21 cellular contexts compared by ENCODE assay signal in the genomic region with DNA sequence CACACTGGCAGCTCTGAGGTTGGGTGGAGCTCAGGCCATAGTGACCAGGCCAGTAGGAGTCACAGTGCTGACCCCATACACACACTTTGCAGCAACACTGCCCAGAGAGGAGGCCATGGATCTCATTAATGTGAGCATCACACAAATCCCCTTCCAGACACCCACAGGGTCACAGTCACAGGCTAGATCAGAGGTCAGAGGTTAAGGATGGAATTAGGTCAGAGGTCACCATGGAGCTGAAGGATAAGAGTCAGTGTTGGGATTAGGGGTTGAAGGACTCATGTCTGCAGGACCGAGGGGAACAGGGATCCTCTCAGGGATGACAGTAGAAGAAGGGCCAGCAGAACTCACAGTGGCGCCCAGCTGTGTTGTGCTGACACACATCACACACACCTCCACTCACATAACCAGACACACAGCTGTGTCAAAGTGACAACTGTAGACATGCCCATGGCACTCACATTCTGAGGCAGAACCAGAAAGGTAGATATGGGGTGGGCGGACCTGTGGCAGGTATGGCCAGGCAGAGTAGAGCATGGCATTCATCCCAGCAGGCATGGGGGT. TPM values are rescaled to one million over a fixed set of nuclear protein-coding genes. Genes with fewer than 3 reads are reported as not detected.
DNase-seq lines count a peak whose midpoint lies in the region; ATAC-seq, FAIRE-seq and TF ChIP-seq lines count a peak whose summit lies in the region.
"Had no signal": no experiment of that assay in that cellular context is flagged by ENCODE, and none has a peak within 500 bp of the region (broad histone marks: within the 10 kb centered on the region; RNA-seq: fewer than 3 reads in every experiment).

No MANE protein-coding gene starts in this region.

- BruUV-seq in K562 (replicated peaks; lab: Mats Ljungman, UMichigan): no TSS peak

- DNase-seq in K562 (ENCODE audit: extremely low read depth in 1 of 4, low spot score in 3 of 4) (no peak), nephron progenitor cell (no peak), caudate nucleus (lab: John Stamatoyannopoulos, UW) (no peak), HFFc6 (no peak)
- DNase-seq: CD4-positive, CD25-positive, alpha-beta regulatory T cell; Karpas-422; NCI-H1092; NCI-H1417 treated with DMSO at 0.1 percent for 48 hours; NCI-H1694 treated with DMSO at 0.1 percent for 48 hours; NCI-H2081; NCI-H2227 treated with DMSO at 0.1 percent for 48 hours; NCI-H510A; NCI-H69; Right ventricle myocardium superior; RPMI8226 had no signal

- POLR2A ChIA-PET in HEK293 (lab: Yijun Ruan, JAX) (interaction anchor here (0.6 kb wide), 1 partner anchor 20 kb away, joined by 7 read pairs; no protein-coding TSS in a partner anchor), K562 (lab: Yijun Ruan, JAX) (interaction anchor here (0.6 to 0.9 kb wide), 2 partner anchors 11 to 23 kb away, joined by 3 read pairs; no protein-coding TSS in a partner anchor)

- H3K36me3 ChIP-seq in HEK293 (ENCODE audit: control insufficient read depth in 2 of 2, insufficient read depth in 1 of 2, low read length in 2 of 2): no peaks in the 10 kb centered on the region
- no peaks in the 10 kb centered on the region for H3K36me3 ChIP-seq in K562 (ENCODE audit: control insufficient read depth, insufficient read depth, low read length)
- H3K36me3 ChIP-seq: BLaER1 had no signal

- H3K27me3 ChIP-seq in K562 (ENCODE audit: control insufficient read depth in 2 of 2, insufficient read depth in 2 of 2, low read length in 2 of 2): no peaks in the 10 kb centered on the region
- H3K27me3 ChIP-seq: BLaER1 had no signal

- no peak for TF ChIP-seq EP300 in K562 (IDR thresholded peaks at IDR 0.05; ENCODE audit: low read length)

- no peak; the same call in 2 of the 3 replicates for ATAC-seq in K562

- H3K4me3 ChIP-seq in HEK293 (ENCODE audit: low read depth, low read length) (no peak overlapping the region), K562 (no peak overlapping the region)
- H3K4me3 ChIP-seq: BLaER1 had no signal

- no peaks in the 10 kb centered on the region for H3K9me3 Mint-ChIP-seq in nephron progenitor cell
- no peaks in the 10 kb centered on the region for H3K9me3 Mint-ChIP-seq in HFFc6
- H3K9me3 Mint-ChIP-seq: CD4-positive, CD25-positive, alpha-beta regulatory T cell had no signal

- no peak for TF ChIP-seq RAD21 in K562 (CRISPR knock-in tag; conservative IDR thresholded peaks at IDR 0.05 in 1 of 2, IDR thresholded peaks at IDR 0.05 in 1 of 2)

- no peak for TF ChIP-seq CTCF in HEK293 (tag by site-specific recombination; IDR thresholded peaks at IDR 0.05)
- TF ChIP-seq CTCF in K562 (IDR thresholded peaks at IDR 0.05 in 2 of 3, conservative IDR thresholded peaks at IDR 0.05 in 1 of 3; ENCODE audit: insufficient read depth in 2 of 3, low read depth in 1 of 3, low read length in 3 of 3): no peak
- no peak for TF ChIP-seq CTCF in nephron progenitor cell (IDR thresholded peaks at IDR 0.05)
- no peak for TF ChIP-seq CTCF in HFFc6 (IDR thresholded peaks at IDR 0.05)

- CTCF ChIA-PET in HEK293 (lab: Yijun Ruan, JAX): interaction anchor here (0.5 to 1.6 kb wide), 2 partner anchors 18 to 359 kb away, joined by 4 to 6 read pairs; partner anchors contain the start of gene KLHDC8B
- CTCF ChIA-PET in K562 (lab: Yijun Ruan, JAX; ENCODE audit: low intra/inter-chr PET ratio): no interaction called here

- H3K4me1 ChIP-seq in HEK293 (ENCODE audit: control insufficient read depth, insufficient read depth, low read length): no peaks in the 10 kb centered on the region
- H3K4me1 ChIP-seq in K562 (replicated peaks in 1 of 2; ENCODE audit: control insufficient read depth in 2 of 2, insufficient read depth in 2 of 2, low read length in 2 of 2): no peaks in the 10 kb centered on the region; a peak in 1 of 5 replicates

- no peak overlapping the region for H2AFZ ChIP-seq in K562 (ENCODE audit: low read depth, low read length)

- TF ChIP-seq POLR2A in K562 (conservative IDR thresholded peaks at IDR 0.05): no peak

- WGBS in K562 (ENCODE audit: insufficient coverage, low coverage, missing lambda C conversion rate): 34% methylated on average over 3 of the region's 3 CpGs

- no peak for FAIRE-seq in K562 (lab: Jason Lieb, UNC)
- FAIRE-seq: A204.1, D721Med, GM18507, H54 had no signal

- no peaks in the 10 kb centered on the region for H3K36me3 Mint-ChIP-seq in nephron progenitor cell (ENCODE audit: low read depth)
- H3K36me3 Mint-ChIP-seq in HFFc6 (ENCODE audit: low read depth): no peaks in the 10 kb centered on the region
- H3K36me3 Mint-ChIP-seq: CD4-positive, CD25-positive, alpha-beta regulatory T cell had no signal

- in situ Hi-C loops in K562 (cut with MboI): loop anchor here (25.0 kb wide), 1 partner anchor 284 kb away; the partner anchor contains the start of gene NICN1

- H3K79me2 ChIP-seq in K562 (ENCODE audit: control insufficient read depth, insufficient read depth, low read length): no peaks in the 10 kb centered on the region

- H3K27ac Mint-ChIP-seq in nephron progenitor cell (peak overlapping the region; percentile 17), HFFc6 (no peak overlapping the region)

- peaks cover 5% of the 10 kb centered on the region for H3K4me1 Mint-ChIP-seq in nephron progenitor cell
- H3K4me1 Mint-ChIP-seq in HFFc6 (ENCODE audit: low read depth): no peaks in the 10 kb centered on the region

- intact Hi-C loops in K562 (cut with micrococcal nuclease): no loop called here

- H3K4me2 ChIP-seq in K562 (ENCODE audit: insufficient read depth, low read length): no peak overlapping the region
- H3K4me2 ChIP-seq: BLaER1 had no signal

- H3K9me3 ChIP-seq in HEK293 (ENCODE audit: control insufficient read depth, insufficient read depth, low read depth, low read length) (no peaks in the 10 kb centered on the region), K562 (replicated peaks; ENCODE audit: control insufficient read depth, insufficient read depth, low read depth, low read length) (no peaks in the 10 kb centered on the region)
- H3K9me3 ChIP-seq: BLaER1 had no signal

- no peaks in the 10 kb centered on the region for H4K20me1 ChIP-seq in K562 (replicated peaks; ENCODE audit: control insufficient read depth, insufficient read depth, low read length)

- H3K9me1 ChIP-seq in K562 (ENCODE audit: control insufficient read depth, insufficient read depth, low read length): no peaks in the 10 kb centered on the region

- H3K27ac ChIP-seq in HEK293 (ENCODE audit: extremely low read depth, low read depth, low read length) (no peak overlapping the region), K562 (ENCODE audit: extremely low read depth, low read depth, low read length) (no peak overlapping the region), caudate nucleus (ENCODE audit: low read depth, low read length) (no peak overlapping the region)
- H3K27ac ChIP-seq: BLaER1 had no signal

- H3K27me3 Mint-ChIP-seq in nephron progenitor cell (ENCODE audit: low read depth, poor library complexity): peaks cover 13% of the 10 kb centered on the region
- peaks cover 5% of the 10 kb centered on the region for H3K27me3 Mint-ChIP-seq in HFFc6 (ENCODE audit: insufficient read depth)
- H3K27me3 Mint-ChIP-seq: CD4-positive, CD25-positive, alpha-beta regulatory T cell had no signal

- no peak overlapping the region for H3K9ac ChIP-seq in K562 (ENCODE audit: insufficient read depth in 1 of 2, low read depth in 2 of 2, low read length in 2 of 2)
- H3K9ac ChIP-seq: BLaER1 had no signal

- H3K4me3 Mint-ChIP-seq in nephron progenitor cell: no peak overlapping the region
- no peak overlapping the region for H3K4me3 Mint-ChIP-seq in HFFc6
- H3K4me3 Mint-ChIP-seq: CD4-positive, CD25-positive, alpha-beta regulatory T cell had no signal

RNA-seq across cellular contexts. Expression of gene CCDC71, which starts 12.7 kb away (rescaled TPM):
- total RNA-seq in K562 (2011; cell fraction: chromatin; rRNA removed; ENCODE audit: low replicate concordance): 13.4 and 54.6 TPM in 2 replicates
- 53.7 and 63.5 TPM in 2 replicates for total RNA-seq in K562 (2011; cell fraction: nucleolus; rRNA removed)
- total RNA-seq in K562 (2011; cell fraction: nucleoplasm; rRNA removed): 22.3 and 35.1 TPM in 2 replicates
- 14.3 and 24.7 TPM in 2 replicates for total RNA-seq in K562 (2014; rRNA removed)
- total RNA-seq in K562 (2014; rRNA removed; fragmentation: Illumina TruSeq; extraction: Trizol): 5.6 and 7.4 TPM in 2 replicates
- total RNA-seq in K562 (2015; rRNA removed; fragmentation: Illumina TruSeq; extraction: Trizol): 12.2 and 13.0 TPM in 2 replicates
- total RNA-seq in K562 (2021): 18.4 and 18.7 TPM in 2 replicates
- polyA plus RNA-seq in K562 (2011; rRNA removed): 14.1 and 15.6 TPM in 2 replicates
- 19.2 and 44.4 TPM in 2 replicates for polyA plus RNA-seq in K562 (2011; cell fraction: cytosol; rRNA removed)
- polyA plus RNA-seq in K562 (2011; cell fraction: nucleus; rRNA removed): 10.1 and 19.3 TPM in 2 replicates
- 14.7 and 17.3 TPM in 2 replicates for polyA plus RNA-seq in K562 (2012)
- polyA plus RNA-seq in K562 (2014; fragmentation: Illumina TruSeq; extraction: Trizol): 17.1 and 20.1 TPM in 2 replicates
- under 1 TPM; 0.13 to 0.31 TPM for polyA plus RNA-seq in K562 (2014; fragmentation: Nextera tagmentation; extraction: Ambion mirVana)
- polyA plus RNA-seq in K562 (2014; rRNA removed): 19.3 and 21.7 TPM in 2 replicates
- polyA minus RNA-seq in K562 (2011; rRNA and poly(A)+ RNA removed): 15.1 and 20.5 TPM in 2 replicates
- 12.4 and 16.3 TPM in 2 replicates for polyA minus RNA-seq in K562 (2011; cell fraction: cytosol; rRNA and poly(A)+ RNA removed)
- 27.5 and 33.1 TPM in 2 replicates for polyA minus RNA-seq in K562 (2011; cell fraction: nucleus; rRNA and poly(A)+ RNA removed)
- total RNA-seq in HFFc6 (2021; fragmentation: NEBNext Ultra II Directional; extraction: Animal tissue kit (Norgen Biotek cat#: 25700)): 10 to 100 TPM; 20.0 to 23.7 (median 21.9) TPM

RNA-seq across cellular contexts. Expression of gene KLHDC8B, which starts 18.0 kb away (rescaled TPM):
- 21.4 and 56.1 TPM in 2 replicates for total RNA-seq in K562 (2011; cell fraction: chromatin; rRNA removed; ENCODE audit: low replicate concordance)
- total RNA-seq in K562 (2011; cell fraction: nucleolus; rRNA removed): 52.7 and 60.5 TPM in 2 replicates
- total RNA-seq in K562 (2011; cell fraction: nucleoplasm; rRNA removed): 34.7 and 36.8 TPM in 2 replicates
- total RNA-seq in K562 (2014; rRNA removed): 28.6 and 39.4 TPM in 2 replicates
- 23.3 and 25.2 TPM in 2 replicates for total RNA-seq in K562 (2014; rRNA removed; fragmentation: Illumina TruSeq; extraction: Trizol)
- 24.1 and 25.6 TPM in 2 replicates for total RNA-seq in K562 (2015; rRNA removed; fragmentation: Illumina TruSeq; extraction: Trizol)
- 32.9 and 34.1 TPM in 2 replicates for total RNA-seq in K562 (2021)
- polyA plus RNA-seq in K562 (2011; rRNA removed): 33.9 and 34.8 TPM in 2 replicates
- polyA plus RNA-seq in K562 (2011; cell fraction: cytosol; rRNA removed): 32.7 and 43.1 TPM in 2 replicates
- polyA plus RNA-seq in K562 (2011; cell fraction: nucleus; rRNA removed): 49.0 and 53.6 TPM in 2 replicates
- polyA plus RNA-seq in K562 (2012): 28.6 and 59.4 TPM in 2 replicates
- polyA plus RNA-seq in K562 (2014; fragmentation: Illumina TruSeq; extraction: Trizol): 24.1 and 30.4 TPM in 2 replicates
- polyA plus RNA-seq in K562 (2014; fragmentation: Nextera tagmentation; extraction: Ambion mirVana): 1 to 10 TPM; 6.9 TPM
- 20.2 and 25.5 TPM in 2 replicates for polyA plus RNA-seq in K562 (2014; rRNA removed)
- 24.4 and 28.8 TPM in 2 replicates for polyA minus RNA-seq in K562 (2011; rRNA and poly(A)+ RNA removed)
- 15.7 and 18.0 TPM in 2 replicates for polyA minus RNA-seq in K562 (2011; cell fraction: cytosol; rRNA and poly(A)+ RNA removed)
- polyA minus RNA-seq in K562 (2011; cell fraction: nucleus; rRNA and poly(A)+ RNA removed): 20.1 and 28.9 TPM in 2 replicates
- 10 to 100 TPM; 16.7 to 22.0 (median 19.6) TPM for total RNA-seq in HFFc6 (2021; fragmentation: NEBNext Ultra II Directional; extraction: Animal tissue kit (Norgen Biotek cat#: 25700))

RNA-seq across cellular contexts. Expression of gene LAMB2, which starts 20.6 kb away (rescaled TPM):
- 150 and 415 TPM in 2 replicates for total RNA-seq in K562 (2011; cell fraction: chromatin; rRNA removed; ENCODE audit: low replicate concordance)
- total RNA-seq in K562 (2011; cell fraction: nucleolus; rRNA removed): 171 and 192 TPM in 2 replicates
- 123 and 131 TPM in 2 replicates for total RNA-seq in K562 (2011; cell fraction: nucleoplasm; rRNA removed)
- total RNA-seq in K562 (2014; rRNA removed): 11.1 and 16.2 TPM in 2 replicates
- total RNA-seq in K562 (2014; rRNA removed; fragmentation: Illumina TruSeq; extraction: Trizol): 4.9 and 6.0 TPM in 2 replicates
- total RNA-seq in K562 (2015; rRNA removed; fragmentation: Illumina TruSeq; extraction: Trizol): 6.4 and 6.7 TPM in 2 replicates
- 17.5 and 17.9 TPM in 2 replicates for total RNA-seq in K562 (2021)
- polyA plus RNA-seq in K562 (2011; rRNA removed): 19.9 and 39.0 TPM in 2 replicates
- polyA plus RNA-seq in K562 (2011; cell fraction: cytosol; rRNA removed): 17.5 and 18.1 TPM in 2 replicates
- polyA plus RNA-seq in K562 (2011; cell fraction: nucleus; rRNA removed): 458 and 581 TPM in 2 replicates
- polyA plus RNA-seq in K562 (2012): 23.7 and 43.7 TPM in 2 replicates
- 17.2 and 18.4 TPM in 2 replicates for polyA plus RNA-seq in K562 (2014; fragmentation: Illumina TruSeq; extraction: Trizol)
- 1 to 10 TPM; 1.4 to 3.0 TPM for polyA plus RNA-seq in K562 (2014; fragmentation: Nextera tagmentation; extraction: Ambion mirVana)
- 22.8 and 26.0 TPM in 2 replicates for polyA plus RNA-seq in K562 (2014; rRNA removed)
- polyA minus RNA-seq in K562 (2011; rRNA and poly(A)+ RNA removed): 20.4 and 20.6 TPM in 2 replicates
- 13.8 and 22.3 TPM in 2 replicates for polyA minus RNA-seq in K562 (2011; cell fraction: cytosol; rRNA and poly(A)+ RNA removed)
- 29.9 and 34.7 TPM in 2 replicates for polyA minus RNA-seq in K562 (2011; cell fraction: nucleus; rRNA and poly(A)+ RNA removed)
- total RNA-seq in HFFc6 (2021; fragmentation: NEBNext Ultra II Directional; extraction: Animal tissue kit (Norgen Biotek cat#: 25700)): 100 to 1,000 TPM; 432 to 518 (median 449) TPM

RNA-seq across cellular contexts. Expression of gene USP19, which starts 32.8 kb away (rescaled TPM):
- total RNA-seq in K562 (2011; cell fraction: chromatin; rRNA removed; ENCODE audit: low replicate concordance): 72.0 and 145 TPM in 2 replicates
- 82.7 and 95.3 TPM in 2 replicates for total RNA-seq in K562 (2011; cell fraction: nucleolus; rRNA removed)
- 51.1 and 55.9 TPM in 2 replicates for total RNA-seq in K562 (2011; cell fraction: nucleoplasm; rRNA removed)
- total RNA-seq in K562 (2014; rRNA removed) (38.1 and 42.0 TPM in 2 replicates), K562 (2014; rRNA removed; fragmentation: Illumina TruSeq; extraction: Trizol) (15.5 and 20.0 TPM in 2 replicates), K562 (2015; rRNA removed; fragmentation: Illumina TruSeq; extraction: Trizol) (20.8 and 25.2 TPM in 2 replicates), K562 (2021) (64.7 and 65.9 TPM in 2 replicates)
- polyA plus RNA-seq in K562 (2011; rRNA removed) (36.9 and 43.3 TPM in 2 replicates), K562 (2014; fragmentation: Illumina TruSeq; extraction: Trizol) (34.9 and 37.6 TPM in 2 replicates), K562 (2014; fragmentation: Nextera tagmentation; extraction: Ambion mirVana) (under 1 TPM; 0.24 to 0.43 TPM), K562 (2014; rRNA removed) (37.9 and 47.7 TPM in 2 replicates)
- 29.8 and 52.3 TPM in 2 replicates for polyA plus RNA-seq in K562 (2011; cell fraction: cytosol; rRNA removed)
- 124 and 151 TPM in 2 replicates for polyA plus RNA-seq in K562 (2011; cell fraction: nucleus; rRNA removed)
- 32.1 and 45.6 TPM in 2 replicates for polyA plus RNA-seq in K562 (2012)
- 61.0 and 69.3 TPM in 2 replicates for polyA minus RNA-seq in K562 (2011; rRNA and poly(A)+ RNA removed)
- polyA minus RNA-seq in K562 (2011; cell fraction: cytosol; rRNA and poly(A)+ RNA removed): 30.9 and 34.9 TPM in 2 replicates
- 32.2 and 36.4 TPM in 2 replicates for polyA minus RNA-seq in K562 (2011; cell fraction: nucleus; rRNA and poly(A)+ RNA removed)
- total RNA-seq in HFFc6 (2021; fragmentation: NEBNext Ultra II Directional; extraction: Animal tissue kit (Norgen Biotek cat#: 25700)): 10 to 100 TPM; 35.2 to 49.2 (median 42.6) TPM

RNA-seq across cellular contexts. Expression of gene QARS1, which starts 48.9 kb away (rescaled TPM):
- total RNA-seq in K562 (2011; cell fraction: chromatin; rRNA removed; ENCODE audit: low replicate concordance): 244 and 492 TPM in 2 replicates
- total RNA-seq in K562 (2011; cell fraction: nucleolus; rRNA removed): 317 and 343 TPM in 2 replicates
- total RNA-seq in K562 (2011; cell fraction: nucleoplasm; rRNA removed): 254 and 266 TPM in 2 replicates
- 273 and 315 TPM in 2 replicates for total RNA-seq in K562 (2014; rRNA removed)
- total RNA-seq in K562 (2014; rRNA removed; fragmentation: Illumina TruSeq; extraction: Trizol): 146 and 170 TPM in 2 replicates
- 176 TPM in 2 replicates for total RNA-seq in K562 (2015; rRNA removed; fragmentation: Illumina TruSeq; extraction: Trizol)
- total RNA-seq in K562 (2021): 297 and 298 TPM in 2 replicates
- 148 and 237 TPM in 2 replicates for polyA plus RNA-seq in K562 (2011; rRNA removed)
- 380 and 435 TPM in 2 replicates for polyA plus RNA-seq in K562 (2011; cell fraction: cytosol; rRNA removed)
- 784 and 828 TPM in 2 replicates for polyA plus RNA-seq in K562 (2011; cell fraction: nucleus; rRNA removed)
- 296 and 574 TPM in 2 replicates for polyA plus RNA-seq in K562 (2012)
- polyA plus RNA-seq in K562 (2014; fragmentation: Illumina TruSeq; extraction: Trizol): 305 and 381 TPM in 2 replicates
- polyA plus RNA-seq in K562 (2014; fragmentation: Nextera tagmentation; extraction: Ambion mirVana): 100 to 1,000 TPM; 230 to 310 TPM
- polyA plus RNA-seq in K562 (2014; rRNA removed): 249 and 307 TPM in 2 replicates
- polyA minus RNA-seq in K562 (2011; rRNA and poly(A)+ RNA removed): 102 and 120 TPM in 2 replicates
- 130 and 143 TPM in 2 replicates for polyA minus RNA-seq in K562 (2011; cell fraction: cytosol; rRNA and poly(A)+ RNA removed)
- 162 and 207 TPM in 2 replicates for polyA minus RNA-seq in K562 (2011; cell fraction: nucleus; rRNA and poly(A)+ RNA removed)
- total RNA-seq in HFFc6 (2021; fragmentation: NEBNext Ultra II Directional; extraction: Animal tissue kit (Norgen Biotek cat#: 25700)): 100 to 1,000 TPM; 183 to 263 (median 237) TPM
